Comparison of ENCODE assay signal across 1 cellular context in the genomic region with DNA sequence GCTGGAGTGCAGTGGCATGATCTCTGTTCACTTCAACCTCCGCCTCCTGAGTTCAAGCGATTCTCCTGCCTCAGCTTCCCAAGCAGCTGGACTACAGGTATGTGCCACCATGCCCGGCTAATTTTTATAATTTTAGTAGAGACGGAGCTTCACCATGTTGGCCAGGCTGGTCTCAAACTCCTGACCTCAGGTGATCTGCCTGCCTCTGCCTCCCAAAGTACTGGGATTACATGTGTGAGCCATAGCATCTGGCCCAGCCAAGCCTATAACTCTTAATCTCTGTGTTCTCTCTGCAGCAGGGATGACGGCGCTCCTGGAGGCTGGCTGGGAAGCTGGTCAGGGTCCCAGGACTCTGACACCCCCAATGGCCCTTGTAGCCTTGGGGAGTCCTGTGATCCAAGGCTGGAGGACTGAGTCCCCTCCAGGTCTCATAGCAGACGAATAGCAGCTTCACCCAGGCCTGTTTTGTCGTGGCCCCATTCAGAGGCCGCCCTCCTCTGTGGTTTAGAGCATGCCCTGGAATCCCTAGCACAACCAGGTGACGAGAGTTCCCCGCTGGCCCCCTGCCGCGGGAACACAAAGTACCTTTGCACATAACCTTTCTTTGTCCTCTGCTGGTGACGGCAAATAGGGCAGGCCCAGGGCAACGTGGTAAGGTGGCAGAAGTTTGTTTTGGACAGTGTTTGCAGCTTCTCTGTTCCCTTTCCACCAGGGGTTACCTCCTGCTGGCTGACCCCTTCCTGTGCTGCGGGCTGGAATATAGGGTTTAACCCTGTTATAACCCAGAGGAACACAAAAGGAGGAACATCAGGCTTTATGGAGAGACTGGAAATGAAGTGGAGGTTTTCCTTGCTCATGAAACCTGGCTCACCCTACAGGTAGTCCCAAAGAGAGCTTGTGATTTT.
TF ChIP-seq lines count a peak whose summit lies in the region.

No MANE protein-coding gene starts in this region.

TF ChIP-seq in A549, 52 proteins besides CTCF, POLR2A, EP300 and RAD21 (continued from another document):
- TF ChIP-seq, protein P1, sequence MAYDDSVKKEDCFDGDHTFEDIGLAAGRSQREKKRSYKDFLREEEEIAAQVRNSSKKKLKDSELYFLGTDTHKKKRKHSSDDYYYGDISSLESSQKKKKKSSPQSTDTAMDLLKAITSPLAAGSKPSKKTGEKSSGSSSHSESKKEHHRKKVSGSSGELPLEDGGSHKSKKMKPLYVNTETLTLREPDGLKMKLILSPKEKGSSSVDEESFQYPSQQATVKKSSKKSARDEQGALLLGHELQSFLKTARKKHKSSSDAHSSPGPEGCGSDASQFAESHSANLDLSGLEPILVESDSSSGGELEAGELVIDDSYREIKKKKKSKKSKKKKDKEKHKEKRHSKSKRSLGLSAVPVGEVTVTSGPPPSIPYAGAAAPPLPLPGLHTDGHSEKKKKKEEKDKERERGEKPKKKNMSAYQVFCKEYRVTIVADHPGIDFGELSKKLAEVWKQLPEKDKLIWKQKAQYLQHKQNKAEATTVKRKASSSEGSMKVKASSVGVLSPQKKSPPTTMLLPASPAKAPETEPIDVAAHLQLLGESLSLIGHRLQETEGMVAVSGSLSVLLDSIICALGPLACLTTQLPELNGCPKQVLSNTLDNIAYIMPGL (CRISPR knock-in tag; IDR thresholded peaks at IDR 0.05; ENCODE audit: borderline replicate concordance), result no peak
- TF ChIP-seq, protein P2, sequence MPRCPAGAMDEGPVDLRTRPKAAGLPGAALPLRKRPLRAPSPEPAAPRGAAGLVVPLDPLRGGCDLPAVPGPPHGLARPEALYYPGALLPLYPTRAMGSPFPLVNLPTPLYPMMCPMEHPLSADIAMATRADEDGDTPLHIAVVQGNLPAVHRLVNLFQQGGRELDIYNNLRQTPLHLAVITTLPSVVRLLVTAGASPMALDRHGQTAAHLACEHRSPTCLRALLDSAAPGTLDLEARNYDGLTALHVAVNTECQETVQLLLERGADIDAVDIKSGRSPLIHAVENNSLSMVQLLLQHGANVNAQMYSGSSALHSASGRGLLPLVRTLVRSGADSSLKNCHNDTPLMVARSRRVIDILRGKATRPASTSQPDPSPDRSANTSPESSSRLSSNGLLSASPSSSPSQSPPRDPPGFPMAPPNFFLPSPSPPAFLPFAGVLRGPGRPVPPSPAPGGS (IDR thresholded peaks at IDR 0.05), result no peak
